In genomic region chr9:137748741-137749140, GRCh38 we compare ENCODE assay signal across 15 cellular contexts.
"Had no signal": no experiment of that assay in that cellular context is flagged by ENCODE, and none has a peak within 500 bp of the region (broad histone marks: within the 10 kb centered on the region; RNA-seq: fewer than 3 reads in every experiment).

No MANE protein-coding gene starts in this region.

- ATAC-seq: left colon; naive thymus-derived CD4-positive, alpha-beta T cell had no signal

- H3K27me3 ChIP-seq: dorsolateral prefrontal cortex, tibial artery, upper lobe of left lung had no signal

- H3K27me3 Mint-ChIP-seq: naive thymus-derived CD4-positive, alpha-beta T cell; stimulated activated naive CD8-positive, alpha-beta T cell treated with anti-CD3 and anti-CD28 coated beads, Interleukin-15, Interleukin-2, amounts not matched to agents 100 ng/mL and 50 ng/mL, for 24 hours had no signal

- H3K4me1 ChIP-seq: upper lobe of left lung had no signal

- H3K9me3 ChIP-seq: tibial artery, upper lobe of left lung had no signal

- H3K27ac ChIP-seq: coronary artery, tibial artery, upper lobe of left lung had no signal

- H3K4me3 Mint-ChIP-seq: naive thymus-derived CD4-positive, alpha-beta T cell; stimulated activated naive CD8-positive, alpha-beta T cell treated with anti-CD3 and anti-CD28 coated beads, Interleukin-15, Interleukin-2, amounts not matched to agents 100 ng/mL and 50 ng/mL, for 24 hours had no signal

- H3K27ac Mint-ChIP-seq: stimulated activated naive CD8-positive, alpha-beta T cell treated with anti-CD3 and anti-CD28 coated beads, Interleukin-15, Interleukin-2, amounts not matched to agents 100 ng/mL and 50 ng/mL, for 24 hours had no signal

- H3K9me3 Mint-ChIP-seq: stimulated activated naive CD8-positive, alpha-beta T cell treated with anti-CD3 and anti-CD28 coated beads, Interleukin-15, Interleukin-2, amounts not matched to agents 100 ng/mL and 50 ng/mL, for 24 hours had no signal

- H3K4me3 ChIP-seq: coronary artery, dorsolateral prefrontal cortex, lung, tibial artery, upper lobe of left lung had no signal

- DNase-seq: dorsolateral prefrontal cortex; effector CD8-positive, alpha-beta T cell; hippocampal formation; left colon; left ventricle myocardium superior; mesendoderm; naive thymus-derived CD4-positive, alpha-beta T cell; posterior cingulate gyrus; small intestine; stimulated activated CD4-positive, alpha-beta T cell treated with anti-CD3 and anti-CD28 coated beads, Interleukin-2, amount 100 ng/mL, for 48 hours; tibial artery; upper lobe of left lung had no signal
